ENCODE assay signal across 10 cellular contexts in genomic region chr17:35731932-35732805, GRCh38. TPM values are rescaled to one million over a fixed set of nuclear protein-coding genes. Genes with fewer than 3 reads are reported as not detected.
DNase-seq lines count a peak whose midpoint lies in the region; TF ChIP-seq lines count a peak whose summit lies in the region.
"Had no signal": no experiment of that assay in that cellular context is flagged by ENCODE, and none has a peak within 500 bp of the region (broad histone marks: within the 10 kb centered on the region; RNA-seq: fewer than 3 reads in every experiment).

No MANE protein-coding gene starts in this region.

- H3K27me3 ChIP-seq in Loucy (ENCODE audit: insufficient read depth, low read length, poor library complexity, severe bottlenecking), result no peaks in the 10 kb centered on the region

- H3K27me3 Mint-ChIP-seq in nephron (ENCODE audit: low read depth), result no peaks in the 10 kb centered on the region

- H3K27ac ChIP-seq in RWPE1, result no peak overlapping the region

- H3F3A ChIP-seq in Loucy (ENCODE audit: low read depth), result no peaks in the 10 kb centered on the region

- peak overlapping the region; percentile 92 to 95 (median 93) for H3K4me3 Mint-ChIP-seq in nephron

- H3K9me3 ChIP-seq in Loucy (ENCODE audit: insufficient read depth, low read depth, low read length), result no peaks in the 10 kb centered on the region

- no peaks in the 10 kb centered on the region for H3K9me2 ChIP-seq in Loucy (replicated peaks; ENCODE audit: low read depth, low read length)

- CTCF ChIA-PET in RWPE1 (lab: Yijun Ruan, JAX), result interaction anchor here (0.6 to 1.5 kb wide), 3 partner anchors 15 to 37 kb away, joined by 3 to 7 read pairs (median 3); no protein-coding TSS in a partner anchor

- H3K4me2 ChIP-seq in Loucy (ENCODE audit: low read depth, low read length, poor library complexity, severe bottlenecking), result no peak overlapping the region

- H2AFZ ChIP-seq in Loucy (ENCODE audit: low read length), result no peak overlapping the region

- H3K27ac Mint-ChIP-seq in nephron, result peak overlapping the region in 2 of 3 experiments; percentile 70 to 73

- H3K79me2 ChIP-seq in Loucy (ENCODE audit: insufficient read depth, low read length), result no peaks in the 10 kb centered on the region

- POLR2A ChIA-PET in RWPE1 (lab: Yijun Ruan, JAX; ENCODE audit: low non-redundant PET), result no interaction called here

- H3K4me1 Mint-ChIP-seq in nephron, result peaks cover 27% of the 10 kb centered on the region

- no peaks in the 10 kb centered on the region for H3K9me3 Mint-ChIP-seq in nephron

- TF ChIP-seq CTCF in Loucy (conservative IDR thresholded peaks at IDR 0.05; ENCODE audit: low read length) (no peak), epithelial cell of proximal tubule (conservative IDR thresholded peaks at IDR 0.05; ENCODE audit: low read depth, low read length) (no peak), nephron (IDR thresholded peaks at IDR 0.05; ENCODE audit: unreplicated experiment in 3 of 3) (no peak), RWPE1 (conservative IDR thresholded peaks at IDR 0.05; ENCODE audit: low read depth) (no peak)

- peak; percentile 26 for DNase-seq in AG08395 (ENCODE audit: low spot score)
- no peak for DNase-seq in epithelial cell of proximal tubule (ENCODE audit: low read depth)
- DNase-seq in NK-92 treated with Interleukin-12 subunit alpha and Interleukin-12 subunit beta, amount 100 ng/mL, for 24 hours (lab: John Stamatoyannopoulos, UW), result no peak
- no peak for DNase-seq in NCI-H345 treated with DMSO at 0.1 percent for 48 hours (lab: John Stamatoyannopoulos, UW; ENCODE audit: unreplicated experiment)
- no peak for DNase-seq in SW480 (ENCODE audit: low spot score)
- no peak for DNase-seq in RWPE1 (ENCODE audit: low spot score)
- DNase-seq: NCI-H187 treated with DMSO at 0.1 percent for 48 hours had no signal

- H3K36me3 ChIP-seq in Loucy (ENCODE audit: insufficient read depth, low read length), result no peaks in the 10 kb centered on the region

- no peaks in the 10 kb centered on the region for H3K36me3 Mint-ChIP-seq in nephron (ENCODE audit: low read depth)

- H3K9ac ChIP-seq in Loucy (ENCODE audit: low read depth, low read length, poor library complexity, severe bottlenecking), result no peak overlapping the region

- H3K4me3 ChIP-seq in Loucy (ENCODE audit: low read length, poor library complexity, severe bottlenecking) (peak overlapping the region; percentile 67), epithelial cell of proximal tubule (ENCODE audit: low read depth, low read length) (peak overlapping the region; percentile 57)

- H4K20me1 ChIP-seq in Loucy (ENCODE audit: insufficient read depth, low read length, poor library complexity, severe bottlenecking), result no peaks in the 10 kb centered on the region

- H3K4me1 ChIP-seq in Loucy (ENCODE audit: insufficient read depth, low read length, poor library complexity, severe bottlenecking), result no peaks in the 10 kb centered on the region

RNA-seq across cellular contexts. Expression of gene RASL10B, which starts 0.7 kb away (rescaled TPM):
- total RNA-seq in epithelial cell of proximal tubule, result 0.92 and 1.6 TPM in 2 replicates

RNA-seq across cellular contexts. Expression of gene GAS2L2, which starts 20.9 kb away (rescaled TPM):
- not detected in 2 replicates for total RNA-seq in epithelial cell of proximal tubule

RNA-seq across cellular contexts. Expression of gene C17orf50, which starts 28.5 kb away (rescaled TPM):
- 1.0 TPM in 1 of 2 replicates, not detected in the other for total RNA-seq in epithelial cell of proximal tubule
- total RNA-seq: temporal lobe had no signal
